ENCODE assay signal across 8 cellular contexts in the genomic region with DNA sequence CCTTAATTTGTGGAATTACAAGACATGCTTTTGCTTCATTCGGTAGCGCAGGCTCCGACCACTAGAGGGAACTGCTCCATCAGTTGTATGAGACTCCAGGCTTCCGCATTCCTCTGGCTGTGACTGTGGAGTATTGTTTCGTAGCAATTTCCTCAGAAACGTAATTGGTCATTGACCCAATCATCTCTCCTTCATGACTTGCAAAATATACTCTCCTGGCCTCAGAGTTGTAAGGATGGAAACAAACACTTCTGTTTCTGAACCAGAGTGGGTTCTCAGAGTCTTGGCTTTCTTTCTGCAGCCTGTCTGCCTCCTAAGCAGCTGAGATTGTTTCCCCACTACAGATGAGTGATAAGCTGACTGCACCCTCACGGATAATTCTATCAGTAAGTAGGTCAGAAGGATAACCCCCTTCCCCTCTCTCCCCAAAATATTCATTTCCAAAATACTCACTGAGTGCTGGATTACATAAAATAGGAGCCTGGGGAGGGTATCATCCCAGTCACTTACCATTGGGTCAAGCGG.
A peak's percentile ranks its signal among the peaks of the same experiment; 100 is the strongest.
DNase-seq lines count a peak whose midpoint lies in the region; ATAC-seq and TF ChIP-seq lines count a peak whose summit lies in the region.

No MANE protein-coding gene starts in this region.

- no peak overlapping the region for H3K27ac ChIP-seq in OCI-LY1 (ENCODE audit: low read depth, low read length, poor library complexity, severe bottlenecking)
- H3K27ac ChIP-seq in foreskin keratinocyte = peak overlapping the region; percentile 74
- H3K27ac ChIP-seq in neural progenitor cell = no peak overlapping the region
- H3K27ac ChIP-seq in thoracic aorta = peak overlapping the region; percentile 59 to 67

- H3K36me3 Mint-ChIP-seq in neural progenitor cell = no peaks in the 10 kb centered on the region

- ATAC-seq in GM21717 (IDR thresholded peaks at IDR 0.05; ENCODE audit: unreplicated experiment) (peak; percentile 88), foreskin keratinocyte (peak; percentile 100), thoracic aorta (ENCODE audit: insufficient number of reproducible peaks, low FRiP score, low read depth) (peak; percentile 92)

- H3K36me3 ChIP-seq in OCI-LY1 (ENCODE audit: insufficient read depth, low read length) (no peaks in the 10 kb centered on the region), neural progenitor cell (no peaks in the 10 kb centered on the region), thoracic aorta (no peaks in the 10 kb centered on the region)

- H3F3A ChIP-seq in OCI-LY1 (ENCODE audit: insufficient read depth, low read length) (no peaks in the 10 kb centered on the region), neural progenitor cell (ENCODE audit: low read depth) (no peaks in the 10 kb centered on the region)

- H3K9ac ChIP-seq in OCI-LY1 (ENCODE audit: low read length) (no peak overlapping the region), neural progenitor cell (no peak overlapping the region)

- no peaks in the 10 kb centered on the region for H3K79me2 ChIP-seq in OCI-LY1 (ENCODE audit: insufficient read depth, low read length)
- H3K79me2 ChIP-seq in neural progenitor cell (ENCODE audit: low read depth) = no peaks in the 10 kb centered on the region

- no peaks in the 10 kb centered on the region; the same call in 1 of the 2 replicates for H3K27me3 ChIP-seq in OCI-LY1 (ENCODE audit: insufficient read depth, low read length)
- no peaks in the 10 kb centered on the region for H3K27me3 ChIP-seq in foreskin keratinocyte
- H3K27me3 ChIP-seq in neural progenitor cell = no peaks in the 10 kb centered on the region
- H3K27me3 ChIP-seq in thoracic aorta (replicated peaks; ENCODE audit: insufficient read depth) = no peaks in the 10 kb centered on the region

- peaks cover 2% of the 10 kb centered on the region for H3K27me3 Mint-ChIP-seq in neural progenitor cell (ENCODE audit: insufficient read depth, low read depth)

- no peak overlapping the region for H3K27ac Mint-ChIP-seq in neural progenitor cell

- peaks cover 2% of the 10 kb centered on the region for H3K4me1 Mint-ChIP-seq in neural progenitor cell

- peak; percentile 100 for TF ChIP-seq CTCF in OCI-LY1 (IDR thresholded peaks at IDR 0.05; ENCODE audit: low read length)
- TF ChIP-seq CTCF in foreskin keratinocyte (conservative IDR thresholded peaks at IDR 0.05) = peak; percentile 99
- TF ChIP-seq CTCF in neural progenitor cell (IDR thresholded peaks at IDR 0.05) = peak; percentile 99
- peak; percentile 84 for TF ChIP-seq CTCF in thoracic aorta (IDR thresholded peaks at IDR 0.05)

- H3K9me3 ChIP-seq in OCI-LY1 (ENCODE audit: low read length) = no peaks in the 10 kb centered on the region; the same call in 1 of the 2 replicates
- no peaks in the 10 kb centered on the region for H3K9me3 ChIP-seq in neural progenitor cell (ENCODE audit: low read depth)
- no peaks in the 10 kb centered on the region for H3K9me3 ChIP-seq in thoracic aorta

- no peak overlapping the region for H2AFZ ChIP-seq in OCI-LY1 (ENCODE audit: low read length)
- peak overlapping the region; percentile 69 for H2AFZ ChIP-seq in neural progenitor cell (replicated peaks)

- H3K4me3 Mint-ChIP-seq in neural progenitor cell = peak overlapping the region; percentile 46

- H3K4me3 ChIP-seq in OCI-LY1 (ENCODE audit: low read depth, low read length, poor library complexity, severe bottlenecking) = peak overlapping the region; percentile 9
- H3K4me3 ChIP-seq in neural progenitor cell = no peak overlapping the region
- peak overlapping the region; percentile 53 for H3K4me3 ChIP-seq in thoracic aorta

- no peaks in the 10 kb centered on the region for H3K9me2 ChIP-seq in OCI-LY1 (ENCODE audit: low read depth, low read length)

- no peaks in the 10 kb centered on the region for H4K20me1 ChIP-seq in OCI-LY1 (ENCODE audit: insufficient read depth, low read length)
- H4K20me1 ChIP-seq in neural progenitor cell (ENCODE audit: low read depth) = no peaks in the 10 kb centered on the region

- H3K9me3 Mint-ChIP-seq in neural progenitor cell = peaks cover 13% of the 10 kb centered on the region

- H3K4me1 ChIP-seq in OCI-LY1 (ENCODE audit: insufficient read depth, low read length, severe bottlenecking) (peaks cover 11% of the 10 kb centered on the region), foreskin keratinocyte (peaks cover 4% of the 10 kb centered on the region), neural progenitor cell (peaks cover 4% of the 10 kb centered on the region), thoracic aorta (ENCODE audit: control insufficient read depth in 1 of 2, low read depth in 2 of 2) (no peaks in the 10 kb centered on the region)

- DNase-seq in EH (ENCODE audit: low read depth) (peak; percentile 93), HuH-7.5 (ENCODE audit: low spot score) (peak; percentile 25), foreskin keratinocyte (peak; percentile 65 to 88), neural progenitor cell (ENCODE audit: low spot score) (peak; percentile 86), thoracic aorta (ENCODE audit: low spot score) (peak; percentile 75)
- DNase-seq in activated T-cell treated with anti-CD3 and anti-CD28 coated beads, Interleukin-2, amount 50 U/mL, for 48 hours = peak; percentile 74 to 78

- H3K4me2 ChIP-seq in OCI-LY1 (ENCODE audit: low read length) (peak overlapping the region; percentile 47), neural progenitor cell (peak overlapping the region; percentile 21)

Comparison
In these comparisons a context has a peak if more than half of its experiments do, and no peak if none do; other contexts are left out.
1. DNase-seq: peak in every context shown above with its lines; median percentile 93 in EH; 86 in neural progenitor cell; 76 in foreskin keratinocyte; 76 in activated T-cell treated with anti-CD3 and anti-CD28 coated beads, Interleukin-2, amount 50 U/mL, for 48 hours; 75 in thoracic aorta; 25 in HuH-7.5.
2. H3K27ac ChIP-seq: peak in foreskin keratinocyte (single experiment) and thoracic aorta (2 of 2); none in OCI-LY1 (single experiment) and neural progenitor cell (single experiment).
3. Peak in every context shown above with its lines, with median percentiles within 50 percentile points of each other: ATAC-seq and CTCF ChIP-seq.